Comparison of ENCODE assay signal across 8 cellular contexts in genomic region chr1:211323156-211324063, GRCh38. TPM values are rescaled to one million over a fixed set of nuclear protein-coding genes. Genes with fewer than 3 reads are reported as not detected.
DNase-seq lines count a peak whose midpoint lies in the region; ATAC-seq and TF ChIP-seq lines count a peak whose summit lies in the region.

No MANE protein-coding gene starts in this region.

- H4K8ac ChIP-seq in neuronal stem cell (ENCODE audit: low read depth, low read length), result no peak overlapping the region

- H2AFZ ChIP-seq in neuronal stem cell (ENCODE audit: low read length), result peak overlapping the region; percentile 73

- intact Hi-C loops in esophagus muscularis mucosa (cut with DNase I), result loop anchor here (5.0 to 10.0 kb wide), 2 partner anchors 149 to 331 kb away; no protein-coding TSS in a partner anchor

- no peak overlapping the region for H3K9ac ChIP-seq in neuronal stem cell (ENCODE audit: low read depth, low read length, poor library complexity)

- H3K27ac ChIP-seq in esophagus muscularis mucosa (replicated peaks in 1 of 4) (no peak overlapping the region), neuronal stem cell (replicated peaks; ENCODE audit: low read length) (no peak overlapping the region)

- H3K27me3 ChIP-seq in esophagus muscularis mucosa (no peaks in the 10 kb centered on the region), neuronal stem cell (ENCODE audit: control insufficient read depth in 3 of 3, insufficient read depth in 3 of 3, low read depth in 1 of 3, low read length in 3 of 3) (peaks cover 0 to 24% (median 0%) of the 10 kb centered on the region in 3 experiments)

- DNase-seq in DMS 273 (lab: John Stamatoyannopoulos, UW; ENCODE audit: unreplicated experiment), result peak; percentile 87
- peak; percentile 55 for DNase-seq in NCI-H748 treated with DMSO at 0.1 percent for 48 hours (lab: John Stamatoyannopoulos, UW)
- peak; percentile 41 to 48 for DNase-seq in activated CD8-positive, alpha-beta memory T cell treated with anti-CD3 and anti-CD28 coated beads for 4 hours (ENCODE audit: low read depth in 2 of 2)
- no peak for DNase-seq in esophagus muscularis mucosa (ENCODE audit: extremely low spot score)
- DNase-seq in neuronal stem cell (ENCODE audit: low spot score), result peak; percentile 51
- no peak for DNase-seq in NCI-H226

- TF ChIP-seq EP300 in esophagus muscularis mucosa (IDR thresholded peaks at IDR 0.05), result no peak

- no peak overlapping the region for H3K23ac ChIP-seq in neuronal stem cell (ENCODE audit: low read depth, low read length, poor library complexity)

- no peak overlapping the region for H4K91ac ChIP-seq in neuronal stem cell (ENCODE audit: low read depth, low read length, poor library complexity)

- ATAC-seq in GM19455 (IDR thresholded peaks at IDR 0.05; ENCODE audit: unreplicated experiment) (peak; percentile 54), HG03558 (IDR thresholded peaks at IDR 0.05; ENCODE audit: extremely low read depth, unreplicated experiment) (peak; percentile 30)

- H2BK12ac ChIP-seq in neuronal stem cell (ENCODE audit: low read length), result no peak overlapping the region

- H3K4me3 ChIP-seq in esophagus muscularis mucosa (no peak overlapping the region), neuronal stem cell (ENCODE audit: low read length in 2 of 2) (no peak overlapping the region)

- H3K14ac ChIP-seq in neuronal stem cell (ENCODE audit: low read length), result no peak overlapping the region

- no peaks in the 10 kb centered on the region for H3K79me1 ChIP-seq in neuronal stem cell (ENCODE audit: low read depth, low read length)

- no peaks in the 10 kb centered on the region for H3K36me3 ChIP-seq in esophagus muscularis mucosa
- H3K36me3 ChIP-seq in neuronal stem cell (replicated peaks in 1 of 2; ENCODE audit: control insufficient read depth in 2 of 2, insufficient read depth in 2 of 2, low read length in 2 of 2), result no peaks in the 10 kb centered on the region

- H3K18ac ChIP-seq in neuronal stem cell (ENCODE audit: low read length), result no peak overlapping the region

- H2BK15ac ChIP-seq in neuronal stem cell (ENCODE audit: low read length), result no peak overlapping the region

- H3K4me2 ChIP-seq in neuronal stem cell (ENCODE audit: insufficient read depth, low read length, poor library complexity, severe bottlenecking), result no peak overlapping the region

- no peak overlapping the region for H2BK5ac ChIP-seq in neuronal stem cell (ENCODE audit: low read length)

- H3K4ac ChIP-seq in neuronal stem cell (ENCODE audit: low read length), result no peak overlapping the region

- no peak for TF ChIP-seq POLR2A in esophagus muscularis mucosa (IDR thresholded peaks at IDR 0.05; ENCODE audit: low read depth)

- H2AK5ac ChIP-seq in neuronal stem cell (ENCODE audit: low read depth, low read length), result no peak overlapping the region

- TF ChIP-seq CTCF in esophagus muscularis mucosa (IDR thresholded peaks at IDR 0.05), result peak; percentile 68 to 84 (median 74)

- peaks cover 12 to 23% (median 19%) of the 10 kb centered on the region in 4 donors for H3K4me1 ChIP-seq in esophagus muscularis mucosa
- H3K4me1 ChIP-seq in neuronal stem cell (ENCODE audit: control insufficient read depth in 2 of 2, insufficient read depth in 1 of 2, low read depth in 1 of 2, low read length in 2 of 2), result peaks cover 2 to 5% of the 10 kb centered on the region in 2 donors

- no peaks in the 10 kb centered on the region for H3K9me3 ChIP-seq in esophagus muscularis mucosa
- peaks cover 0 to 8% of the 10 kb centered on the region in 2 donors for H3K9me3 ChIP-seq in neuronal stem cell (replicated peaks in 1 of 2; ENCODE audit: control insufficient read depth in 2 of 2, insufficient read depth in 1 of 2, low read depth in 1 of 2, low read length in 2 of 2)

- 26% methylated on average over 9 of the region's 9 CpGs for WGBS in esophagus muscularis mucosa
- WGBS in neuronal stem cell (ENCODE audit: extremely low coverage in 2 of 2, insufficient read length in 2 of 2, insufficient replicate concordance in 1 of 2), 2 donors, result no CpG with 5 or more reads among the region's 9 CpGs

- H2BK120ac ChIP-seq in neuronal stem cell (ENCODE audit: low read depth, low read length), result no peak overlapping the region

RNA-seq across cellular contexts. Expression of gene TRAF5, which starts 3.2 kb away (rescaled TPM):
- total RNA-seq in esophagus muscularis mucosa, result 10 to 100 TPM; 14.9 to 29.7 (median 23.9) TPM
- polyA plus RNA-seq in neuronal stem cell (2013, experiment 1 of 2), result 10.8 TPM
- 10.7 TPM for polyA plus RNA-seq in neuronal stem cell (2013, experiment 2 of 2)

Comparison
In these comparisons a context has a peak if more than half of its experiments do, and no peak if none do; other contexts are left out.
1. DNase-seq: peak in DMS 273 (single experiment), NCI-H748 treated with DMSO at 0.1 percent for 48 hours (single experiment), activated CD8-positive, alpha-beta memory T cell treated with anti-CD3 and anti-CD28 coated beads for 4 hours (2 of 2) and neuronal stem cell (single experiment); none in esophagus muscularis mucosa (single experiment) and NCI-H226 (single experiment).